ENCODE assay signal across 1 cellular context in the genomic region with DNA sequence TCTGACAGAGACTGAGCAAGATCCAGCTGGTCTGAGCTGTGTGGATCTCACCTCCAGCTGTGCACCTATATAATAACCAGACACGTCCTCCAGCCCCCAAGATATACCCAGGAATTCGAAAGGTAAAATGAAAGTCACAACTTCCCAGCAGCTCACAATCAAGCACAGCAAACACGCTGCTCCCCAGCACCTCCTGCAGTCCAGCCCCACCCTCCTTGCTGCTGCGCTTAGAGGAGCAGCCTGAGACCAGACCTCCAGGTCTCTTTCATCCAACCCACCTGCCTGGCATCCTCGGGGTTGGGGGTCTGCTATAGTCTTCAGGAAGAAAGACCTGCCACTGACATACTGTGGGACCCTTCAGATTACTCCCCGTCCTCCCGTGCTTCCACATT.
TF ChIP-seq lines count a peak whose summit lies in the region.

No MANE protein-coding gene starts in this region.

TF ChIP-seq in GM23338, 12 proteins besides CTCF, POLR2A, EP300 and RAD21 (continued from another document):
- TF ChIP-seq, protein P1, sequence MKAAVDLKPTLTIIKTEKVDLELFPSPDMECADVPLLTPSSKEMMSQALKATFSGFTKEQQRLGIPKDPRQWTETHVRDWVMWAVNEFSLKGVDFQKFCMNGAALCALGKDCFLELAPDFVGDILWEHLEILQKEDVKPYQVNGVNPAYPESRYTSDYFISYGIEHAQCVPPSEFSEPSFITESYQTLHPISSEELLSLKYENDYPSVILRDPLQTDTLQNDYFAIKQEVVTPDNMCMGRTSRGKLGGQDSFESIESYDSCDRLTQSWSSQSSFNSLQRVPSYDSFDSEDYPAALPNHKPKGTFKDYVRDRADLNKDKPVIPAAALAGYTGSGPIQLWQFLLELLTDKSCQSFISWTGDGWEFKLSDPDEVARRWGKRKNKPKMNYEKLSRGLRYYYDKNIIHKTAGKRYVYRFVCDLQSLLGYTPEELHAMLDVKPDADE (IDR thresholded peaks at IDR 0.05) = no peak
- no peak for TF ChIP-seq ZNF462 (CRISPR knock-in tag; IDR thresholded peaks at IDR 0.05)
- no peak for TF ChIP-seq EZH2phosphoT487 (IDR thresholded peaks at IDR 0.05; ENCODE audit: unreplicated experiment)
- no peak for TF ChIP-seq POLR2AphosphoS5 (IDR thresholded peaks at IDR 0.05; ENCODE audit: low read depth)
- TF ChIP-seq REST (IDR thresholded peaks at IDR 0.05; ENCODE audit: unreplicated experiment) = no peak
- TF ChIP-seq EZH2 (IDR thresholded peaks at IDR 0.05; ENCODE audit: low read depth, unreplicated experiment) = no peak
- no peak for TF ChIP-seq CREB1 (CRISPR knock-in tag; IDR thresholded peaks at IDR 0.05; ENCODE audit: low read depth)
- no peak for TF ChIP-seq ZNF331 (CRISPR knock-in tag; IDR thresholded peaks at IDR 0.05; ENCODE audit: low read depth)
